In the genomic region with DNA sequence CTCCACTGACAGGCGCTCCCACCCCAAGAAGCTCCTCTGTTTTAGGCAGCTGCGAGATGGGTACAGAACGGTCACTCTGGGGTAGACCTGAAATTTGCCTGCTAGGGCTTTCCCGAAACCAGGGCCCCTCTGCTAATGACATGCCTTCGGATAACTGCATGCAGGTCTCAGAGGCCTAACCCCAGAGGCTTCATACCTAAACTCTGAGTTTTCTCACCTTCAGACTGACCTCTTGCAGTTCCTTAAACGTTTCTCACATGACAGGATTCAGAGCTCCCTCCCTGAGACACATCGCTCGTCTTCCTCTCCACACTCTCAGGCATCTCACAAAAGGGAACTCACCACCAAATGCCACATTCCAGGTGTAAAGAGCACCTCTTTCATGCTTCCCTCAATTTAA, we compare ENCODE assay signal across 3 cellular contexts.
"Had no signal": no experiment of that assay in that cellular context is flagged by ENCODE, and none has a peak within 500 bp of the region (broad histone marks: within the 10 kb centered on the region; RNA-seq: fewer than 3 reads in every experiment).

No MANE protein-coding gene starts in this region.

- H2AFZ ChIP-seq: GM23338 had no signal

- DNase-seq: H9, HCEC 1CT had no signal

- H3K4me2 ChIP-seq: GM23338 had no signal

- H3K4me3 ChIP-seq: GM23338 had no signal

- ATAC-seq: GM23338 had no signal
